Comparison of ENCODE assay signal across 11 cellular contexts in the genomic region with DNA sequence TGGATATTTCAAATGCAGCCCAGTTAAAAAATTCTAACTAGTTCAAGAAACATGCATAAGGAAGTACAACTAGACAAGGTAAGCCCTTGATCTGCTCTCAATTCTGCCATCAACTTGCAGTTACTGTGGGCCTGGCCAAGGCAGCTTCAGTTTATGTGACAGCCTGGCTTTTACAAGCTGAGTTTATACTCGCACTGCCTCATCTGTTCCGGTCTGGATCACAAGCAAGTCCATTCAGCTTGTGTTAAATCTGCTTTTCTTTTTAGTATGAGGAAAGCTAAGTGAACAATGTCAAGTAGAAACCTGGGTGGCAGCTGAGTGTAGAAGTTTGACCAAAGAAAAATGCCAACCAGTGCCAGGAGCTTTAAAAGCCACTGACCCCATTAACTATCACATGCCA.
DNase-seq lines count a peak whose midpoint lies in the region; ATAC-seq and TF ChIP-seq lines count a peak whose summit lies in the region.
"Had no signal": no experiment of that assay in that cellular context is flagged by ENCODE, and none has a peak within 500 bp of the region (broad histone marks: within the 10 kb centered on the region; RNA-seq: fewer than 3 reads in every experiment).

No MANE protein-coding gene starts in this region.

- H3K27ac Mint-ChIP-seq in naive thymus-derived CD8-positive, alpha-beta T cell, result peak overlapping the region in 6 of 10 donors; percentile 4 to 88 (median 75)
- H3K27ac Mint-ChIP-seq in endodermal cell, result no peak overlapping the region

- H3K4me3 Mint-ChIP-seq in naive thymus-derived CD8-positive, alpha-beta T cell, result no peak overlapping the region
- H3K4me3 Mint-ChIP-seq in endodermal cell, result no peak overlapping the region

- DNase-seq in cardiac muscle cell (ENCODE audit: low read depth in 1 of 2, low spot score in 1 of 2) (peak in 1 of 2 donors; percentile 21), Right ventricle myocardium inferior (ENCODE audit: missing footprints) (no peak), globus pallidus (ENCODE audit: low spot score) (peak; percentile 74), endodermal cell (no peak)
- DNase-seq in naive thymus-derived CD8-positive, alpha-beta T cell, result no peak
- no peak for DNase-seq in activated CD4-positive, alpha-beta T cell treated with anti-CD3 and anti-CD28 coated beads for 4 hours
- DNase-seq: activated T-cell treated with anti-CD3 and anti-CD28 coated beads, Interleukin-2, amount 50 U/mL, for 1 hour; dermis blood vessel endothelial cell; T1000 had no signal

- no peaks in the 10 kb centered on the region for H3K27me3 Mint-ChIP-seq in naive thymus-derived CD8-positive, alpha-beta T cell
- no peaks in the 10 kb centered on the region for H3K27me3 Mint-ChIP-seq in endodermal cell (ENCODE audit: insufficient read depth)

- H3K36me3 ChIP-seq in cardiac muscle cell (peaks cover 9% of the 10 kb centered on the region), endodermal cell (ENCODE audit: control insufficient read depth, insufficient read depth, low read length) (no peaks in the 10 kb centered on the region)

- ATAC-seq in Right ventricle myocardium inferior (no peak), SK-N-SH treated with all-trans-retinoic acid at 6 μM for 48 hours (no peak), GM18498 (IDR thresholded peaks at IDR 0.05; ENCODE audit: unreplicated experiment) (no peak)
- ATAC-seq in naive thymus-derived CD8-positive, alpha-beta T cell, result no peak

- no peaks in the 10 kb centered on the region for H3K27me3 ChIP-seq in cardiac muscle cell
- no peaks in the 10 kb centered on the region for H3K27me3 ChIP-seq in endodermal cell (ENCODE audit: control insufficient read depth, insufficient read depth, low read length, poor library complexity, severe bottlenecking)

- no peaks in the 10 kb centered on the region for H3K9me3 Mint-ChIP-seq in naive thymus-derived CD8-positive, alpha-beta T cell
- no peaks in the 10 kb centered on the region for H3K9me3 Mint-ChIP-seq in endodermal cell

- POLR2A ChIA-PET in naive thymus-derived CD8-positive, alpha-beta T cell (lab: Charles Lee), result interaction anchor here (0.9 to 1.4 kb wide), 5 partner anchors 18 to 80 kb away, joined by 3 to 6 read pairs (median 3); no protein-coding TSS in a partner anchor

- WGBS in endodermal cell (ENCODE audit: insufficient coverage in 1 of 2, insufficient read length in 1 of 2), 2 experiments, result 92 to 100% methylated on average over 2 of the region's 2 CpGs

- TF ChIP-seq CTCF in cardiac muscle cell (IDR thresholded peaks at IDR 0.05; ENCODE audit: low read depth, low read length), result no peak
- no peak for TF ChIP-seq CTCF in endodermal cell (conservative IDR thresholded peaks at IDR 0.05)

- H3K9me3 ChIP-seq in cardiac muscle cell (ENCODE audit: low read depth) (no peaks in the 10 kb centered on the region), endodermal cell (ENCODE audit: control insufficient read depth, low read length) (no peaks in the 10 kb centered on the region)

- peaks cover 0 to 76% (median 15%) of the 10 kb centered on the region in 3 donors for H3K36me3 Mint-ChIP-seq in naive thymus-derived CD8-positive, alpha-beta T cell
- peaks cover 2% of the 10 kb centered on the region for H3K36me3 Mint-ChIP-seq in endodermal cell (ENCODE audit: low read depth)

- peaks cover 32% of the 10 kb centered on the region for H3K4me1 ChIP-seq in cardiac muscle cell (ENCODE audit: low read depth)
- no peaks in the 10 kb centered on the region for H3K4me1 ChIP-seq in endodermal cell (ENCODE audit: control insufficient read depth, insufficient read depth, low read length)

- H3K4me3 ChIP-seq in cardiac muscle cell, result no peak overlapping the region
- no peak overlapping the region for H3K4me3 ChIP-seq in endodermal cell (ENCODE audit: low read length)

- H3K27ac ChIP-seq in cardiac muscle cell, result peak overlapping the region; percentile 77
- no peak overlapping the region for H3K27ac ChIP-seq in endodermal cell (ENCODE audit: low read depth, low read length)

- no peak overlapping the region for H3K9ac ChIP-seq in endodermal cell (ENCODE audit: extremely low read depth, low read length, poor library complexity, severe bottlenecking)

- intact Hi-C loops in Right ventricle myocardium inferior (cut with DNase I), result no loop called here

- peaks cover 2 to 58% (median 29%) of the 10 kb centered on the region in 4 donors for H3K4me1 Mint-ChIP-seq in naive thymus-derived CD8-positive, alpha-beta T cell
- H3K4me1 Mint-ChIP-seq in endodermal cell, result no peaks in the 10 kb centered on the region

TF ChIP-seq in SK-N-SH treated with all-trans-retinoic acid at 6 μM for 48 hours, 23 proteins besides CTCF, POLR2A, EP300 and RAD21:
- TF ChIP-seq SNAI2 (CRISPR knock-in tag; IDR thresholded peaks at IDR 0.05) (no peak), ZC3H10 (CRISPR knock-in tag; IDR thresholded peaks at IDR 0.05) (no peak), ZFP3 (CRISPR knock-in tag; IDR thresholded peaks at IDR 0.05) (no peak)
